Comparison of ENCODE assay signal across 8 cellular contexts in the genomic region with DNA sequence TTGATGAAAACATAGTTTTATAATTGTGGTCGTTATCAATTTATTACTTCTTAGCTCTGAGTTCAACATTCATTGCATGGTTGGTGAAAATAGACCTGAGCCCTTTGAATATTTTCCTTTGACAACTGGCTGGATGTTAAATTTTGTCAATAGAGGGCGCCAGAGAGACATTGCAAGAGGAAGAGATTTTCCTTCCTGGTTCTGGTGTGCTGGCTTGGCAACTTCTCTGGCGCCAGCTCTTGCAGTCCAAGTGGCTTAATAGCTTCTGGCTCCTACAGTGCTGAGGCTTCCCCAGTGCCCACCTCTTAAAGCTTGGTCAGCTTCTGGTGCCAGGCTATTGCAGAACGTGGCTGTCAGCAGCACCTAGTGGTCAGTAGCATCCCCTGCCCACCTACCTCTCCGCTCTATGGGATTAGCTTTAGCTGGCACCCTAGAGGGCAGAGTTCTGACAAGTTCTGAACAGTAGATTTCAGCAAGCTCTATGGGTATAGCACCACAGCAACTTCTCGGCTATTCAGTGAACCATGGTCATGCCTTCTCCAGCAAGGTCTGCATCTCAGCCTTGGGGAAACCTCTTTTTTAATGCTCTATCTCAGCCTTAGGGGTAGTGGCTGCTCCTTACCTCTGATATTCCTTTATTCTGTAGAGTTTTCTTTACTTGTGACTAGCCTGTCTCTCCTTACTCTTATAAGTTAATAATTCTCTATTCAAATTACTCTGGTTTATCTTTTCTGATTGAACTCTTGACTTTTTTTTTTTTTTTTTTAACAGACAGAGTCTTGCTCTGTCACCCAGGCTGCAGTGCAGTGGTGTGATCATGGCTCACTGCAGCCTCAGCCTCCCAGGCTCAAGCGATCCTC. TPM values are rescaled to one million over a fixed set of nuclear protein-coding genes. Genes with fewer than 3 reads are reported as not detected.
A peak's percentile ranks its signal among the peaks of the same experiment; 100 is the strongest.
DNase-seq lines count a peak whose midpoint lies in the region; ATAC-seq and TF ChIP-seq lines count a peak whose summit lies in the region.

No MANE protein-coding gene starts in this region.

- H2AFZ ChIP-seq in MM.1S (ENCODE audit: low read length) = peak overlapping the region; percentile 80

- H3K4me3 ChIP-seq in BJ (ENCODE audit: low read depth, low read length) (no peak overlapping the region), MM.1S (ENCODE audit: low read length) (no peak overlapping the region), RWPE2 (ENCODE audit: severe bottlenecking) (no peak overlapping the region), fibroblast of the aortic adventitia (ENCODE audit: low read depth, low read length) (no peak overlapping the region)

- H3K79me2 ChIP-seq in MM.1S (ENCODE audit: low read length) = no peaks in the 10 kb centered on the region

- no peaks in the 10 kb centered on the region for H3F3A ChIP-seq in MM.1S (ENCODE audit: insufficient read depth, low read length)

- CTCF ChIA-PET in BJ (lab: Yijun Ruan, JAX) = interaction anchor here (0.5 to 7.1 kb wide), 54 partner anchors 8 to 377 kb away, joined by 3 to 200 read pairs (median 5); no protein-coding TSS in a partner anchor

- no peaks in the 10 kb centered on the region for H3K27me3 ChIP-seq in BJ (ENCODE audit: control insufficient read depth, insufficient read depth, low read length)
- no peaks in the 10 kb centered on the region for H3K27me3 ChIP-seq in MM.1S (replicated peaks; ENCODE audit: insufficient read depth, low read length)
- no peaks in the 10 kb centered on the region for H3K27me3 ChIP-seq in RWPE2 (ENCODE audit: insufficient read depth, poor library complexity, severe bottlenecking)

- no peaks in the 10 kb centered on the region for H3K9me2 ChIP-seq in MM.1S (replicated peaks; ENCODE audit: insufficient read depth, low read length)

- no peaks in the 10 kb centered on the region for H3K36me3 Mint-ChIP-seq in activated T-helper 17 cell treated with anti-CD3 and anti-CD28 coated beads, Interleukin-2, amount 50 U/mL, for 72 hours (ENCODE audit: low read depth)
- H3K36me3 Mint-ChIP-seq in neural crest cell (ENCODE audit: low read depth) = no peaks in the 10 kb centered on the region

- H3K4me1 ChIP-seq in MM.1S (ENCODE audit: low read length) (no peaks in the 10 kb centered on the region), RWPE2 (ENCODE audit: insufficient read depth, poor library complexity, severe bottlenecking) (peaks cover 8% of the 10 kb centered on the region)

- DNase-seq in BJ (ENCODE audit: low read depth) = no peak
- DNase-seq in MM.1S = peak; percentile 87
- DNase-seq in RWPE2 (ENCODE audit: low spot score) = no peak
- DNase-seq in fibroblast of the aortic adventitia (ENCODE audit: low read depth) = peak; percentile 93
- DNase-seq in neural crest cell (ENCODE audit: low read depth, low spot score) = peak; percentile 61
- DNase-seq in substantia nigra (lab: John Stamatoyannopoulos, UW) = peak in 46 of 49 donors; percentile 10 to 83 (median 58)

- peak; percentile 93 for TF ChIP-seq CTCF in BJ (IDR thresholded peaks at IDR 0.05; ENCODE audit: insufficient read depth, low read depth, low read length)
- TF ChIP-seq CTCF in MM.1S (IDR thresholded peaks at IDR 0.05; ENCODE audit: low read length) = peak; percentile 90
- peak; percentile 91 for TF ChIP-seq CTCF in RWPE2 (IDR thresholded peaks at IDR 0.05; ENCODE audit: poor library complexity, severe bottlenecking)
- peak; percentile 90 for TF ChIP-seq CTCF in fibroblast of the aortic adventitia (IDR thresholded peaks at IDR 0.05; ENCODE audit: insufficient read depth, low read length)
- peak; percentile 91 for TF ChIP-seq CTCF in neural crest cell (conservative IDR thresholded peaks at IDR 0.05)

- H3K4me1 Mint-ChIP-seq in activated T-helper 17 cell treated with anti-CD3 and anti-CD28 coated beads, Interleukin-2, amount 50 U/mL, for 72 hours = no peaks in the 10 kb centered on the region
- peaks cover 12% of the 10 kb centered on the region for H3K4me1 Mint-ChIP-seq in neural crest cell

- H4K20me1 ChIP-seq in MM.1S (ENCODE audit: insufficient read depth, low read length) = no peaks in the 10 kb centered on the region

- H3K36me3 ChIP-seq in BJ (ENCODE audit: control insufficient read depth, insufficient read depth, low read length) (no peaks in the 10 kb centered on the region), MM.1S (replicated peaks; ENCODE audit: insufficient read depth, low read length) (no peaks in the 10 kb centered on the region), RWPE2 (ENCODE audit: low read depth) (no peaks in the 10 kb centered on the region)

- no peaks in the 10 kb centered on the region for H3K9me3 Mint-ChIP-seq in activated T-helper 17 cell treated with anti-CD3 and anti-CD28 coated beads, Interleukin-2, amount 50 U/mL, for 72 hours
- H3K9me3 Mint-ChIP-seq in neural crest cell = no peaks in the 10 kb centered on the region

- no peak overlapping the region for H3K27ac Mint-ChIP-seq in activated T-helper 17 cell treated with anti-CD3 and anti-CD28 coated beads, Interleukin-2, amount 50 U/mL, for 72 hours
- H3K27ac Mint-ChIP-seq in neural crest cell (ENCODE audit: unreplicated experiment) = no peak overlapping the region

- H3K27me3 Mint-ChIP-seq in activated T-helper 17 cell treated with anti-CD3 and anti-CD28 coated beads, Interleukin-2, amount 50 U/mL, for 72 hours = no peaks in the 10 kb centered on the region
- no peaks in the 10 kb centered on the region for H3K27me3 Mint-ChIP-seq in neural crest cell (ENCODE audit: low read depth)

- ATAC-seq in GM19455 (IDR thresholded peaks at IDR 0.05; ENCODE audit: unreplicated experiment) (peak; percentile 62), RWPE2 (ENCODE audit: low read depth) (peak; percentile 64)
- peak; percentile 76 for ATAC-seq in activated T-helper 17 cell treated with anti-CD3 and anti-CD28 coated beads, Interleukin-2, amount 50 U/mL, for 72 hours (replicated peaks)

- peak overlapping the region; percentile 52 for H3K4me3 Mint-ChIP-seq in activated T-helper 17 cell treated with anti-CD3 and anti-CD28 coated beads, Interleukin-2, amount 50 U/mL, for 72 hours
- no peak overlapping the region for H3K4me3 Mint-ChIP-seq in neural crest cell

- no peak overlapping the region for H3K9ac ChIP-seq in MM.1S (ENCODE audit: low read length)

- peak overlapping the region; percentile 59; the same call in 1 of the 2 replicates for H3K4me2 ChIP-seq in MM.1S (ENCODE audit: low read depth, low read length)

- H3K27ac ChIP-seq in MM.1S (ENCODE audit: low read length) = no peak overlapping the region
- H3K27ac ChIP-seq in RWPE2 (ENCODE audit: poor library complexity, severe bottlenecking) = no peak overlapping the region
- no peak overlapping the region for H3K27ac ChIP-seq in substantia nigra (ENCODE audit: low read depth, low read length, poor library complexity, severe bottlenecking)

- POLR2A ChIA-PET in BJ (lab: Charles Lee) = interaction anchor here (0.5 to 0.6 kb wide), 2 partner anchors 619 to 1193 kb away, joined by 3 to 4 read pairs; no protein-coding TSS in a partner anchor

- H3K9me3 ChIP-seq in MM.1S (replicated peaks; ENCODE audit: insufficient read depth, low read length) (no peaks in the 10 kb centered on the region), RWPE2 (ENCODE audit: severe bottlenecking) (no peaks in the 10 kb centered on the region)

RNA-seq across cellular contexts. Expression of gene ACER3, which starts 59.4 kb away (rescaled TPM):
- polyA plus RNA-seq in BJ (2011; rRNA removed) = 9.7 and 13.9 TPM in 2 replicates
- 5.4 and 6.7 TPM in 2 replicates for polyA minus RNA-seq in BJ (2011; rRNA and poly(A)+ RNA removed)
- 10 to 100 TPM; 13.0 to 17.0 TPM for total RNA-seq in activated T-helper 17 cell treated with anti-CD3 and anti-CD28 coated beads, Interleukin-2, amount 50 U/mL, for 72 hours
- total RNA-seq in fibroblast of the aortic adventitia (ENCODE audit: low replicate concordance) (5.3 and 15.3 TPM in 2 replicates), neural crest cell (16.7 and 19.0 TPM in 2 replicates)

Comparison
In these comparisons a context has a peak if more than half of its experiments do, and no peak if none do; other contexts are left out.
1. DNase-seq: peak in MM.1S (single experiment), fibroblast of the aortic adventitia (single experiment), neural crest cell (single experiment) and substantia nigra (46 of 49); none in BJ (single experiment) and RWPE2 (single experiment).
2. Peak in every context shown above with its lines, with median percentiles within 50 percentile points of each other: CTCF ChIP-seq and ATAC-seq.